Comparison of ENCODE assay signal across 16 cellular contexts in the genomic region with DNA sequence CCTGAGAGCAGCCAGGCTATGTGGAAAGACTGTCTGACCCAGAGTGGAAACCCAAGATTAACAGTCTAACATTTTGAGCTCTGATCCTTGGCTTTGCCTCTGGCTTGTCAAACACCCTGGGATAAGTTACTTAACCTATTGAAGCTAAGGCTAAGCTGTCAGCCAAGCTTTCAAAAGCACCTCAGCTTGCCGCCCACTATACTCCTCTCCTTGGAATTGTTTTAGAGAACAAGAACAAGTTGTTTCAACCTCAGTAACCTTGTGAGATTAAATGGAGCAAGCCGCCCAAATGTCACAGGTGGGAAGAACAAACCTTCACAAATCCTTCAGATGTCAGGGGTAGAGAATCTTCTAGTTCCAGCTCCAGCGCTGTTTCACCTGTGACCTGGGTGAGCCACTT.
DNase-seq lines count a peak whose midpoint lies in the region; ATAC-seq and TF ChIP-seq lines count a peak whose summit lies in the region.
"Had no signal": no experiment of that assay in that cellular context is flagged by ENCODE, and none has a peak within 500 bp of the region (broad histone marks: within the 10 kb centered on the region; RNA-seq: fewer than 3 reads in every experiment).

No MANE protein-coding gene starts in this region.

- no peak overlapping the region for H3K27ac ChIP-seq in WERI-Rb-1
- H3K27ac ChIP-seq: 22Rv1; A549; BLaER1 treated with 17β-estradiol and CSF1 and Interleukin-3, amounts not matched to agents 10 nM and 100 nM; C4-2B had no signal

- H3K4me3 ChIP-seq in WERI-Rb-1 (ENCODE audit: low read depth, low read length) = no peak overlapping the region
- H3K4me3 ChIP-seq: A549; BLaER1 treated with 17β-estradiol and CSF1 and Interleukin-3, amounts not matched to agents 10 nM and 100 nM had no signal

- peaks cover 12% of the 10 kb centered on the region for H3K9me3 ChIP-seq in WERI-Rb-1 (ENCODE audit: severe bottlenecking)
- H3K9me3 ChIP-seq: Caco-2 had no signal

- no peaks in the 10 kb centered on the region for H3K36me3 ChIP-seq in WERI-Rb-1
- H3K36me3 ChIP-seq: BLaER1 treated with 17β-estradiol and CSF1 and Interleukin-3, amounts not matched to agents 10 nM and 100 nM had no signal

- no peak for TF ChIP-seq CTCF in WERI-Rb-1 (IDR thresholded peaks at IDR 0.05; ENCODE audit: low read depth, low read length)

- no peak for ATAC-seq in HG03457 (IDR thresholded peaks at IDR 0.05; ENCODE audit: unreplicated experiment)
- ATAC-seq: A549; CD8-positive, alpha-beta T cell had no signal

- no peaks in the 10 kb centered on the region for H3K27me3 ChIP-seq in WERI-Rb-1 (ENCODE audit: insufficient read depth, low read depth, severe bottlenecking)
- H3K27me3 ChIP-seq: BLaER1 treated with 17β-estradiol and CSF1 and Interleukin-3, amounts not matched to agents 10 nM and 100 nM had no signal

- intact Hi-C loops in head of caudate nucleus (cut with DNase I) = loop anchor here (10.0 kb wide), 1 partner anchor 231 kb away; a partner anchor contains a TSS

- peak; percentile 58 for DNase-seq in WERI-Rb-1
- DNase-seq in head of caudate nucleus = peak in 39 of 42 donors; percentile 10 to 87 (median 55)
- DNase-seq in putamen (ENCODE audit: low spot score) = peak; percentile 82
- DNase-seq in NCI-H82 (lab: John Stamatoyannopoulos, UW) = no peak
- DNase-seq: AML-193; Caco-2; Calu3; CD4-positive, alpha-beta T cell; CD8-positive, alpha-beta T cell; DMS79 treated with DMSO at 0.1 percent for 48 hours; GF-D8 had no signal
